Comparison of ENCODE assay signal across 21 cellular contexts in the genomic region with DNA sequence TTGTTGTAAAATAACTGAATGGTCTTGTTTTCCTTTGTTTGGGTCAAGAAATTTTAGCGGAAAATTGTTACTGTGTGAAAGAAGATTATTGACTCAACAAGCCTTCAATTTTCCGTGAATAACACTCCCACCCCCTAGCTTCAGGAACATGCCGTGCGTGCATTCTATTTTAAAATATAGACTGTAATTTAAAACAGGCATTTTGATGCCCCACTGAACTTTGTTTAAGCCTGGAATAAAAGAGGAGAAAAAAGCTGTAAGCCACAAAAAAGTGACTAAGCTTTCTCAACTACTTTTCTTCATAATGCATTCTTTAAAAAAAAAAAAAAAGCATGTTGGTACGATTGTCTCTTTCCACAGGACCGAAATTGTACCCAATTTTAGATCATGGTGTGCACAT.
DNase-seq lines count a peak whose midpoint lies in the region; ATAC-seq and TF ChIP-seq lines count a peak whose summit lies in the region.
"Had no signal": no experiment of that assay in that cellular context is flagged by ENCODE, and none has a peak within 500 bp of the region (broad histone marks: within the 10 kb centered on the region; RNA-seq: fewer than 3 reads in every experiment).

No MANE protein-coding gene starts in this region.

- peaks cover 0 to 4% (median 0%) of the 10 kb centered on the region in 3 donors for H3K36me3 Mint-ChIP-seq in naive thymus-derived CD8-positive, alpha-beta T cell
- H3K36me3 Mint-ChIP-seq: CD14-positive monocyte had no signal

- DNase-seq in A673 (ENCODE audit: low spot score) (no peak), adipocyte (ENCODE audit: low read depth) (peak; percentile 67), foreskin melanocyte (peak; percentile 40), foreskin fibroblast (no peak)
- DNase-seq in activated CD4-positive, alpha-beta T cell treated with anti-CD3 and anti-CD28 coated beads, Interleukin-2, amount 50 U/mL, for 1 hour: no peak
- no peak for DNase-seq in naive thymus-derived CD8-positive, alpha-beta T cell
- DNase-seq in activated naive CD4-positive, alpha-beta T cell (lab: John Stamatoyannopoulos, UW): no peak
- DNase-seq: activated CD4-positive, alpha-beta T cell treated with anti-CD3 and anti-CD28 coated beads for 4 hours; activated CD8-positive, alpha-beta memory T cell treated with anti-CD3 and anti-CD28 coated beads, Interleukin-2, amount 50 U/mL, for 4 hours; activated effector memory CD4-positive, alpha-beta T cell treated with anti-CD3 and anti-CD28 coated beads, Interleukin-2, amount 50 U/mL, for 16 hours; anterior cingulate cortex; colonic mucosa; DMS153; midbrain; NCI-H1930; NCI-H524; PC-9; stimulated activated CD4-positive, alpha-beta T cell treated with anti-CD3 and anti-CD28 coated beads, Interleukin-15, amount 100 ng/mL, for 24 hours had no signal

- ATAC-seq in naive thymus-derived CD8-positive, alpha-beta T cell: no peak
- ATAC-seq: stimulated activated memory B cell treated with anti-CD40 and anti-IgM and Interleukin-4, amounts not matched to agents 10 μg/mL and 1 μg/mL and 100 μg/mL, for 72 hours had no signal

- no peaks in the 10 kb centered on the region for H3K36me3 ChIP-seq in A673 (ENCODE audit: insufficient read depth, low read length, poor library complexity, severe bottlenecking)
- H3K36me3 ChIP-seq in HUES48 (ENCODE audit: control insufficient read depth, insufficient read depth, low read length): no peaks in the 10 kb centered on the region
- H3K36me3 ChIP-seq in adipocyte (ENCODE audit: control insufficient read depth, insufficient read depth, low read length, severe bottlenecking): no peaks in the 10 kb centered on the region
- H3K36me3 ChIP-seq: colonic mucosa had no signal

- H3K4me1 Mint-ChIP-seq in naive thymus-derived CD8-positive, alpha-beta T cell: peaks cover 38 to 76% (median 67%) of the 10 kb centered on the region in 4 donors

- H3K9me3 Mint-ChIP-seq in naive thymus-derived CD8-positive, alpha-beta T cell: no peaks in the 10 kb centered on the region
- H3K9me3 Mint-ChIP-seq: CD14-positive monocyte; stimulated activated memory B cell treated with anti-CD40 and anti-IgM and Interleukin-4, amounts not matched to agents 10 μg/mL and 1 μg/mL and 100 μg/mL, for 72 hours had no signal

- H3K27ac ChIP-seq in A673 (ENCODE audit: low read depth, low read length, poor library complexity, severe bottlenecking): no peak overlapping the region
- peak overlapping the region; percentile 85 for H3K27ac ChIP-seq in HUES48 (ENCODE audit: low read depth, low read length)
- H3K27ac ChIP-seq: colonic mucosa, PC-9 had no signal

- H3K4me3 Mint-ChIP-seq in naive thymus-derived CD8-positive, alpha-beta T cell: peak overlapping the region in 1 of 10 donors; percentile 24
- H3K4me3 Mint-ChIP-seq: CD14-positive monocyte; stimulated activated memory B cell treated with anti-CD40 and anti-IgM and Interleukin-4, amounts not matched to agents 10 μg/mL and 1 μg/mL and 100 μg/mL, for 72 hours had no signal

- H3K9ac ChIP-seq in HUES48 (ENCODE audit: low read depth, low read length) (no peak overlapping the region), adipocyte (ENCODE audit: low read length) (no peak overlapping the region)

- H3K9me3 ChIP-seq in A673 (ENCODE audit: low read depth, low read length, poor library complexity, severe bottlenecking) (no peaks in the 10 kb centered on the region), HUES48 (ENCODE audit: control insufficient read depth, insufficient read depth, low read length) (no peaks in the 10 kb centered on the region), adipocyte (ENCODE audit: control insufficient read depth, low read length) (no peaks in the 10 kb centered on the region)
- H3K9me3 ChIP-seq: colonic mucosa had no signal

- no peaks in the 10 kb centered on the region for H3K27me3 Mint-ChIP-seq in naive thymus-derived CD8-positive, alpha-beta T cell
- H3K27me3 Mint-ChIP-seq: stimulated activated memory B cell treated with anti-CD40 and anti-IgM and Interleukin-4, amounts not matched to agents 10 μg/mL and 1 μg/mL and 100 μg/mL, for 72 hours had no signal

- H3K27me3 ChIP-seq in A673 (replicated peaks; ENCODE audit: insufficient read depth, low read depth, low read length, poor library complexity): no peaks in the 10 kb centered on the region
- H3K27me3 ChIP-seq in HUES48 (ENCODE audit: control insufficient read depth, insufficient read depth, low read length): no peaks in the 10 kb centered on the region
- no peaks in the 10 kb centered on the region for H3K27me3 ChIP-seq in adipocyte (replicated peaks; ENCODE audit: control insufficient read depth, insufficient read depth, low read length)
- H3K27me3 ChIP-seq: colonic mucosa had no signal

- CTCF ChIA-PET in A673 (lab: Charles Lee): interaction anchor here (0.6 to 0.7 kb wide), 2 partner anchors 87 to 89 kb away, joined by 3 to 5 read pairs; no protein-coding TSS in a partner anchor

- intact Hi-C loops in A673 (cut with micrococcal nuclease; ENCODE audit: unreplicated experiment): no loop called here

- H3K4me1 ChIP-seq in A673 (ENCODE audit: insufficient read depth, low read length, poor library complexity, severe bottlenecking) (peaks cover 22% of the 10 kb centered on the region), HUES48 (ENCODE audit: control insufficient read depth, insufficient read depth, low read length) (peaks cover 56% of the 10 kb centered on the region), adipocyte (ENCODE audit: control insufficient read depth, insufficient read depth, low read length) (peaks cover 11% of the 10 kb centered on the region)

- H3K4me3 ChIP-seq in A673 (ENCODE audit: low read depth, low read length, poor library complexity, severe bottlenecking) (no peak overlapping the region), HUES48 (ENCODE audit: low read depth, low read length) (no peak overlapping the region), adipocyte (ENCODE audit: low read length) (no peak overlapping the region), foreskin fibroblast (ENCODE audit: low read depth in 1 of 2, low read length in 2 of 2) (no peak overlapping the region)
- H3K4me3 ChIP-seq: colonic mucosa, PC-9 had no signal

- POLR2A ChIA-PET in A673 (lab: Charles Lee; ENCODE audit: low non-redundant PET): interaction anchor here (0.6 kb wide), 1 partner anchor 109 kb away, joined by 3 read pairs; no protein-coding TSS in a partner anchor
- POLR2A ChIA-PET in naive thymus-derived CD8-positive, alpha-beta T cell (lab: Charles Lee): no interaction called here

- TF ChIP-seq CTCF in A673 (conservative IDR thresholded peaks at IDR 0.05; ENCODE audit: low read depth, low read length): 0 out of 2 replicates have a peak, but pooled peaks have one; percentile 11
- TF ChIP-seq CTCF in foreskin fibroblast (IDR thresholded peaks at IDR 0.05; ENCODE audit: low read depth, low read length): no peak

- no TSS peak for BruUV-seq in A673 (replicated peaks; lab: Mats Ljungman, UMichigan)

- peak overlapping the region in 3 of 10 donors; percentile 7 to 28 (median 23) for H3K27ac Mint-ChIP-seq in naive thymus-derived CD8-positive, alpha-beta T cell
- H3K27ac Mint-ChIP-seq: CD14-positive monocyte; stimulated activated memory B cell treated with anti-CD40 and anti-IgM and Interleukin-4, amounts not matched to agents 10 μg/mL and 1 μg/mL and 100 μg/mL, for 72 hours had no signal

Comparison
In these comparisons a context has a peak if more than half of its experiments do, and no peak if none do; other contexts are left out.
1. DNase-seq: peak in adipocyte (single experiment) and foreskin melanocyte (single experiment); none in A673 (single experiment), activated CD4-positive, alpha-beta T cell treated with anti-CD3 and anti-CD28 coated beads, Interleukin-2, amount 50 U/mL, for 1 hour (single experiment), naive thymus-derived CD8-positive, alpha-beta T cell (0 of 10), activated naive CD4-positive, alpha-beta T cell (0 of 4) and foreskin fibroblast (0 of 2).